ENCODE assay signal across 1 cellular context in the genomic region with DNA sequence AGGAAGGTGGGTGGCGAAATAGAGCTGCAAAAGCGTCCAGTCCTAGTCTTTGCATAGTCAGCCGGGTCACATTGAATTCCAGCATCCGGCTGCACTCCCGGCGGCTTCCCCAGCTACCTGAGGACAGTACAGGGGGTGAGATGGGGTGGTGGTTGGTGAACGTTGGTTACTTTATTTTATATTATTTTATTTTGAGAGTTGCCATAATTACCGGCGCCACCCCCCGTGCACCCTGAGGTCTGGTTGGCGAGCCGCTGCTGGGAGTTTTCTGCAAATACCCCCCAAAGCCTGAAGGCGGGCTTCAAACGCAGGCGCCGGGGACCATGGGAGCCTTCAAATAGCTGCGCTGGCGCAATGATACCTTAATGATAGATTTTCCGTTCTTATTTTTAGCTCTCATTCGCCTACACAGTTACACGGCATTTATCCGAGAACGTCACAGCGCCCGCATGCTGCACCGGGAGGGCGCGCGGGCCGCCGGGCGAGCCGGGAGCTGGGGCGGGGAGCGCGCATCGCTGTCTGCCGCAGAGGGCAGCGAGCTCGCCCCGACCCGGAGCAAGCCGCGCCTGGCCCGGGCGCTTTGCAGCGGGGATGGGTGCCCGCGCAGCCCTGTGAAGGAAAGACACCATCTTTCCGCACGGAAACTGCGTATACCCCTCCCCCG.
TF ChIP-seq lines count a peak whose summit lies in the region.

No MANE protein-coding gene starts in this region.

TF ChIP-seq in SK-N-SH, 30 proteins besides CTCF, POLR2A, EP300 and RAD21 (continued from another document):
- TF ChIP-seq EZH2phosphoT487 (IDR thresholded peaks at IDR 0.05; ENCODE audit: borderline replicate concordance, low read depth) (no peak), RXRA (IDR thresholded peaks at IDR 0.05; ENCODE audit: borderline replicate concordance, low read depth) (no peak)
- TF ChIP-seq, protein P1, sequence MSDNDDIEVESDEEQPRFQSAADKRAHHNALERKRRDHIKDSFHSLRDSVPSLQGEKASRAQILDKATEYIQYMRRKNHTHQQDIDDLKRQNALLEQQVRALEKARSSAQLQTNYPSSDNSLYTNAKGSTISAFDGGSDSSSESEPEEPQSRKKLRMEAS (IDR thresholded peaks at IDR 0.05; ENCODE audit: low read depth), result no peak
- TF ChIP-seq, protein P2, sequence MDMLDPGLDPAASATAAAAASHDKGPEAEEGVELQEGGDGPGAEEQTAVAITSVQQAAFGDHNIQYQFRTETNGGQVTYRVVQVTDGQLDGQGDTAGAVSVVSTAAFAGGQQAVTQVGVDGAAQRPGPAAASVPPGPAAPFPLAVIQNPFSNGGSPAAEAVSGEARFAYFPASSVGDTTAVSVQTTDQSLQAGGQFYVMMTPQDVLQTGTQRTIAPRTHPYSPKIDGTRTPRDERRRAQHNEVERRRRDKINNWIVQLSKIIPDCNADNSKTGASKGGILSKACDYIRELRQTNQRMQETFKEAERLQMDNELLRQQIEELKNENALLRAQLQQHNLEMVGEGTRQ (IDR thresholded peaks at IDR 0.05; ENCODE audit: borderline replicate concordance, low read depth, low read length), result no peak
- TF ChIP-seq, protein P3, sequence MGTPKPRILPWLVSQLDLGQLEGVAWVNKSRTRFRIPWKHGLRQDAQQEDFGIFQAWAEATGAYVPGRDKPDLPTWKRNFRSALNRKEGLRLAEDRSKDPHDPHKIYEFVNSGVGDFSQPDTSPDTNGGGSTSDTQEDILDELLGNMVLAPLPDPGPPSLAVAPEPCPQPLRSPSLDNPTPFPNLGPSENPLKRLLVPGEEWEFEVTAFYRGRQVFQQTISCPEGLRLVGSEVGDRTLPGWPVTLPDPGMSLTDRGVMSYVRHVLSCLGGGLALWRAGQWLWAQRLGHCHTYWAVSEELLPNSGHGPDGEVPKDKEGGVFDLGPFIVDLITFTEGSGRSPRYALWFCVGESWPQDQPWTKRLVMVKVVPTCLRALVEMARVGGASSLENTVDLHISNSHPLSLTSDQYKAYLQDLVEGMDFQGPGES (IDR thresholded peaks at IDR 0.05; ENCODE audit: low read depth, low read length), result no peak
- TF ChIP-seq, protein P4, sequence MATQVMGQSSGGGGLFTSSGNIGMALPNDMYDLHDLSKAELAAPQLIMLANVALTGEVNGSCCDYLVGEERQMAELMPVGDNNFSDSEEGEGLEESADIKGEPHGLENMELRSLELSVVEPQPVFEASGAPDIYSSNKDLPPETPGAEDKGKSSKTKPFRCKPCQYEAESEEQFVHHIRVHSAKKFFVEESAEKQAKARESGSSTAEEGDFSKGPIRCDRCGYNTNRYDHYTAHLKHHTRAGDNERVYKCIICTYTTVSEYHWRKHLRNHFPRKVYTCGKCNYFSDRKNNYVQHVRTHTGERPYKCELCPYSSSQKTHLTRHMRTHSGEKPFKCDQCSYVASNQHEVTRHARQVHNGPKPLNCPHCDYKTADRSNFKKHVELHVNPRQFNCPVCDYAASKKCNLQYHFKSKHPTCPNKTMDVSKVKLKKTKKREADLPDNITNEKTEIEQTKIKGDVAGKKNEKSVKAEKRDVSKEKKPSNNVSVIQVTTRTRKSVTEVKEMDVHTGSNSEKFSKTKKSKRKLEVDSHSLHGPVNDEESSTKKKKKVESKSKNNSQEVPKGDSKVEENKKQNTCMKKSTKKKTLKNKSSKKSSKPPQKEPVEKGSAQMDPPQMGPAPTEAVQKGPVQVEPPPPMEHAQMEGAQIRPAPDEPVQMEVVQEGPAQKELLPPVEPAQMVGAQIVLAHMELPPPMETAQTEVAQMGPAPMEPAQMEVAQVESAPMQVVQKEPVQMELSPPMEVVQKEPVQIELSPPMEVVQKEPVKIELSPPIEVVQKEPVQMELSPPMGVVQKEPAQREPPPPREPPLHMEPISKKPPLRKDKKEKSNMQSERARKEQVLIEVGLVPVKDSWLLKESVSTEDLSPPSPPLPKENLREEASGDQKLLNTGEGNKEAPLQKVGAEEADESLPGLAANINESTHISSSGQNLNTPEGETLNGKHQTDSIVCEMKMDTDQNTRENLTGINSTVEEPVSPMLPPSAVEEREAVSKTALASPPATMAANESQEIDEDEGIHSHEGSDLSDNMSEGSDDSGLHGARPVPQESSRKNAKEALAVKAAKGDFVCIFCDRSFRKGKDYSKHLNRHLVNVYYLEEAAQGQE (IDR thresholded peaks at IDR 0.05; ENCODE audit: low read depth, low read length), result no peak
